14 cellular contexts compared by ENCODE assay signal in the genomic region with DNA sequence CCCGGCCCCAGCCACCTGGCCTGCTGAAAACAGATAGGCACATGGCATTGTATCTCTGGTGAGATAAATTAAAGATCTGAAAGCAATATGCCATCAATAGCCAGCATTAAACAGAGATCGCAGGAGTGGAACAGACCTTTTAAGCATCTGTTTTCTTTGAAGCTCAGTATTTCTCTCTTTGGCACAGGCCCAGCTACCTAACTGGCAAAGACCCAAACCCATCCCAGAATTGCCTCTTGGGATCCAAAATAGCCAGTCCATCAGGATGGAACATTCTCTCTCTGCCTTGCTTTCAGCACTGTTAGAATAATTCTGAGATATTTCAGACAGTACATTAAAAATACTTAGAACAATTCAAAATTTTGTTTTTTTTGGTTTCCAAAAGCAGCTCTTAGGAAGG.
A peak's percentile ranks its signal among the peaks of the same experiment; 100 is the strongest.
DNase-seq lines count a peak whose midpoint lies in the region; ATAC-seq lines count a peak whose summit lies in the region.
"Had no signal": no experiment of that assay in that cellular context is flagged by ENCODE, and none has a peak within 500 bp of the region (broad histone marks: within the 10 kb centered on the region; RNA-seq: fewer than 3 reads in every experiment).

No MANE protein-coding gene starts in this region.

- DNase-seq in NCI-H345 (lab: John Stamatoyannopoulos, UW) = peak; percentile 14
- no peak for DNase-seq in NCI-H345 treated with DMSO at 0.1 percent for 48 hours (lab: John Stamatoyannopoulos, UW; ENCODE audit: unreplicated experiment)
- peak; percentile 93 for DNase-seq in NCI-H1694 treated with DMSO at 0.1 percent for 48 hours (lab: John Stamatoyannopoulos, UW)
- peak; percentile 3 for DNase-seq in NCI-H748 treated with DMSO at 0.1 percent for 48 hours (lab: John Stamatoyannopoulos, UW)
- no peak for DNase-seq in stimulated activated CD4-positive, alpha-beta T cell treated with anti-CD3 and anti-CD28 coated beads, Interleukin-4, amount 100 ng/mL, for 1 hour
- DNase-seq in KBM-7 = no peak
- DNase-seq: Calu3, H9, NCI-H1930, Peyer's patch, SHP77 treated with DMSO at 0.1 percent for 48 hours, T-helper 17 cell had no signal

- in situ Hi-C loops in KBM-7 (cut with MboI; ENCODE audit: low pct_unique_long_range_greater_than_20kb, low sequenced_read_pairs) = no loop called here

- ATAC-seq in GM18520 (IDR thresholded peaks at IDR 0.05; ENCODE audit: unreplicated experiment) (no peak), HG03139 (IDR thresholded peaks at IDR 0.05; ENCODE audit: unreplicated experiment) (no peak)
- ATAC-seq: T-helper 17 cell had no signal

Comparison
In these comparisons a context has a peak if more than half of its experiments do, and no peak if none do; other contexts are left out.
1. DNase-seq: peak in NCI-H345 (single experiment), NCI-H1694 treated with DMSO at 0.1 percent for 48 hours (single experiment) and NCI-H748 treated with DMSO at 0.1 percent for 48 hours (single experiment); none in NCI-H345 treated with DMSO at 0.1 percent for 48 hours (single experiment), stimulated activated CD4-positive, alpha-beta T cell treated with anti-CD3 and anti-CD28 coated beads, Interleukin-4, amount 100 ng/mL, for 1 hour (single experiment) and KBM-7 (single experiment).